ENCODE assay signal across 1 cellular context in the genomic region with DNA sequence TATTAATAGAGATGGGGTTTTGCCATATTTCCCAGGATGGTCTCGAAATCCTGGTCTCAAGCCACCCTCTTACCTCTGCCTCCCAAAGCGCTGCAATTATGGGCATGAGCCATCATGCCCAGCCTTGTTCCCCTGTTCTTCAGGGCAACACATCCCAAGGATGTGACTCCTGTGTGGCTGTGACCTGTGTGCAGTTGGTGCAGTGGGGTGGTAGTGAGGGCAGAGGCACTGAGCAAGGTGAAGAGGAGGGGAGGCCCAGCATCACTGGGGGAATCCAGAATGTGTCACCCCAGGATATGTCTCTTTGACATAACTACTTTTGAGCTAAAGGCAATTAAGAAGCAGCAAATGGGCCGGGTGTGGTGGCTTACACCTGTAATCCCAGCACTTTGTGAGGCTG.
TF ChIP-seq lines count a peak whose summit lies in the region.

No MANE protein-coding gene starts in this region.

TF ChIP-seq in IMR-90, 13 proteins besides CTCF, POLR2A, EP300 and RAD21:
- TF ChIP-seq BHLHE40 (IDR thresholded peaks at IDR 0.05; ENCODE audit: low read depth, low read length), result no peak
- TF ChIP-seq MXI1 (IDR thresholded peaks at IDR 0.05; ENCODE audit: borderline replicate concordance, low read depth, low read length), result no peak
- no peak for TF ChIP-seq FOS (IDR thresholded peaks at IDR 0.05; ENCODE audit: low read depth, low read length)
- TF ChIP-seq SMC3 (IDR thresholded peaks at IDR 0.05; ENCODE audit: low read depth, low read length), result no peak
- TF ChIP-seq RCOR1 (IDR thresholded peaks at IDR 0.05; ENCODE audit: insufficient replicate concordance, low read length), result no peak
- TF ChIP-seq CEBPB (IDR thresholded peaks at IDR 0.05; ENCODE audit: low read depth, low read length), result no peak
- TF ChIP-seq, protein P1, sequence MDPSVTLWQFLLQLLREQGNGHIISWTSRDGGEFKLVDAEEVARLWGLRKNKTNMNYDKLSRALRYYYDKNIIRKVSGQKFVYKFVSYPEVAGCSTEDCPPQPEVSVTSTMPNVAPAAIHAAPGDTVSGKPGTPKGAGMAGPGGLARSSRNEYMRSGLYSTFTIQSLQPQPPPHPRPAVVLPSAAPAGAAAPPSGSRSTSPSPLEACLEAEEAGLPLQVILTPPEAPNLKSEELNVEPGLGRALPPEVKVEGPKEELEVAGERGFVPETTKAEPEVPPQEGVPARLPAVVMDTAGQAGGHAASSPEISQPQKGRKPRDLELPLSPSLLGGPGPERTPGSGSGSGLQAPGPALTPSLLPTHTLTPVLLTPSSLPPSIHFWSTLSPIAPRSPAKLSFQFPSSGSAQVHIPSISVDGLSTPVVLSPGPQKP (IDR thresholded peaks at IDR 0.05; ENCODE audit: borderline replicate concordance, low read depth, low read length), result no peak
- no peak for TF ChIP-seq MAFK (IDR thresholded peaks at IDR 0.05; ENCODE audit: low read depth, low read length)
- TF ChIP-seq CHD1 (IDR thresholded peaks at IDR 0.05; ENCODE audit: low read depth, low read length), result no peak
- no peak for TF ChIP-seq RFX5 (IDR thresholded peaks at IDR 0.05; ENCODE audit: low read depth, low read length)
- TF ChIP-seq, protein P2, sequence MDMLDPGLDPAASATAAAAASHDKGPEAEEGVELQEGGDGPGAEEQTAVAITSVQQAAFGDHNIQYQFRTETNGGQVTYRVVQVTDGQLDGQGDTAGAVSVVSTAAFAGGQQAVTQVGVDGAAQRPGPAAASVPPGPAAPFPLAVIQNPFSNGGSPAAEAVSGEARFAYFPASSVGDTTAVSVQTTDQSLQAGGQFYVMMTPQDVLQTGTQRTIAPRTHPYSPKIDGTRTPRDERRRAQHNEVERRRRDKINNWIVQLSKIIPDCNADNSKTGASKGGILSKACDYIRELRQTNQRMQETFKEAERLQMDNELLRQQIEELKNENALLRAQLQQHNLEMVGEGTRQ (IDR thresholded peaks at IDR 0.05; ENCODE audit: low read depth, low read length), result no peak
- TF ChIP-seq NFE2L2 (IDR thresholded peaks at IDR 0.05; ENCODE audit: low read depth, low read length), result no peak
- TF ChIP-seq MAZ (IDR thresholded peaks at IDR 0.05; ENCODE audit: borderline replicate concordance, low read depth, low read length), result no peak
